In genomic region chr9:121738969-121739368, GRCh38 we compare ENCODE assay signal across 11 cellular contexts.
DNase-seq lines count a peak whose midpoint lies in the region; TF ChIP-seq lines count a peak whose summit lies in the region.
"Had no signal": no experiment of that assay in that cellular context is flagged by ENCODE, and none has a peak within 500 bp of the region (broad histone marks: within the 10 kb centered on the region; RNA-seq: fewer than 3 reads in every experiment).

No MANE protein-coding gene starts in this region.

- 45 to 50% methylated on average over 1 of the region's 1 CpG for WGBS in esophagus squamous epithelium, 2 donors
- 19% methylated on average over 1 of the region's 1 CpG for WGBS in prostate gland

- H3K9me3 ChIP-seq in KOPT-K1 (ENCODE audit: insufficient read depth, low read length, poor library complexity, severe bottlenecking) (no peaks in the 10 kb centered on the region), esophagus squamous epithelium (no peaks in the 10 kb centered on the region), prostate gland (no peaks in the 10 kb centered on the region)

- H3K27me3 ChIP-seq in esophagus squamous epithelium (no peaks in the 10 kb centered on the region), prostate gland (replicated peaks; ENCODE audit: insufficient read depth) (no peaks in the 10 kb centered on the region)

- H3K27ac ChIP-seq in KOPT-K1 (ENCODE audit: low read depth, low read length, poor library complexity, severe bottlenecking) (peak overlapping the region; percentile 73), esophagus squamous epithelium (peak overlapping the region in 3 of 4 donors; percentile 40 to 85 (median 45)), prostate gland (peak overlapping the region; percentile 75)

- H3K4me3 ChIP-seq in esophagus squamous epithelium: no peak overlapping the region
- H3K4me3 ChIP-seq in prostate gland: no peak overlapping the region

- H3K36me3 ChIP-seq in KOPT-K1 (ENCODE audit: insufficient read depth, low read length) (no peaks in the 10 kb centered on the region), esophagus squamous epithelium (peaks cover 0 to 6% (median 0%) of the 10 kb centered on the region in 3 donors), prostate gland (no peaks in the 10 kb centered on the region)

- H3K4me1 ChIP-seq in esophagus squamous epithelium (peaks cover 53 to 98% (median 74%) of the 10 kb centered on the region in 3 donors), prostate gland (replicated peaks) (peaks cover 44% of the 10 kb centered on the region)

- intact Hi-C loops in esophagus squamous epithelium (cut with DNase I) (no loop called here), prostate gland (cut with DNase I) (no loop called here)

- TF ChIP-seq POLR2A in esophagus squamous epithelium (IDR thresholded peaks at IDR 0.05) (no peak), prostate gland (IDR thresholded peaks at IDR 0.05) (no peak)

- DNase-seq in AG08396 (ENCODE audit: low spot score) (peak; percentile 39), esophagus squamous epithelium (lab: John Stamatoyannopoulos, UW) (no peak), prostate gland (ENCODE audit: low spot score) (peak; percentile 61), COLO668 (lab: John Stamatoyannopoulos, UW; ENCODE audit: unreplicated experiment) (no peak), NCI-H2227 (lab: John Stamatoyannopoulos, UW; ENCODE audit: unreplicated experiment) (no peak), amniotic stem cell (lab: John Stamatoyannopoulos, UW) (no peak), foreskin melanocyte (no peak)
- DNase-seq: activated CD4-positive, CD25-positive, alpha-beta regulatory T cell treated with anti-CD3 and anti-CD28 coated beads, Interleukin-2, amount 50 U/mL, for 72 hours; NCI-H2029 treated with DMSO at 0.1 percent for 48 hours; stimulated activated CD4-positive, alpha-beta T cell treated with anti-CD3 and anti-CD28 coated beads, Interleukin-15, amount 100 ng/mL, for 24 hours had no signal

- TF ChIP-seq CTCF in esophagus squamous epithelium (IDR thresholded peaks at IDR 0.05) (no peak), prostate gland (IDR thresholded peaks at IDR 0.05) (no peak)

Comparison
In these comparisons a context has a peak if more than half of its experiments do, and no peak if none do; other contexts are left out.
1. DNase-seq: peak in AG08396 (single experiment) and prostate gland (single experiment); none in esophagus squamous epithelium (single experiment), COLO668 (single experiment), NCI-H2227 (single experiment), amniotic stem cell (single experiment) and foreskin melanocyte (single experiment).
2. Peak in every context shown above with its lines, with median percentiles within 50 percentile points of each other: H3K27ac ChIP-seq.